Comparison of ENCODE assay signal across 18 cellular contexts in genomic region chr4:132910226-132910748, GRCh38.
DNase-seq lines count a peak whose midpoint lies in the region; ATAC-seq, FAIRE-seq and TF ChIP-seq lines count a peak whose summit lies in the region.
"Had no signal": no experiment of that assay in that cellular context is flagged by ENCODE, and none has a peak within 500 bp of the region (broad histone marks: within the 10 kb centered on the region; RNA-seq: fewer than 3 reads in every experiment).

No MANE protein-coding gene starts in this region.

- H3K9me3 ChIP-seq in pancreas (no peaks in the 10 kb centered on the region), right cardiac atrium (ENCODE audit: control insufficient read depth, low read length) (no peaks in the 10 kb centered on the region)
- H3K9me3 ChIP-seq: BLaER1 treated with 17β-estradiol and CSF1 and Interleukin-3, amounts not matched to agents 10 nM and 100 nM had no signal

- peak in 3 of 4 donors; percentile 47 to 93 (median 87) for ATAC-seq in pancreas
- no peak for ATAC-seq in GM21529 (IDR thresholded peaks at IDR 0.05; ENCODE audit: unreplicated experiment)
- no peak for ATAC-seq in right cardiac atrium
- ATAC-seq: CD8-positive, alpha-beta T cell; GM12878; GM23338; HCT116 had no signal

- TF ChIP-seq CTCF in LNCaP clone FGC (IDR thresholded peaks at IDR 0.05; ENCODE audit: control insufficient read depth, extremely low read depth, insufficient read depth), result no peak
- TF ChIP-seq CTCF in pancreas (IDR thresholded peaks at IDR 0.05), result no peak
- TF ChIP-seq CTCF in GM10266 (IDR thresholded peaks at IDR 0.05; ENCODE audit: control insufficient read depth, insufficient read depth, low read depth, missing control alignments), result no peak

- DNase-seq in LNCaP clone FGC (ENCODE audit: low read depth) (peak; percentile 8), NCI-H2171 (lab: John Stamatoyannopoulos, UW) (peak; percentile 44), pancreas (peak in 1 of 6 donors; percentile 4), GM10266 (ENCODE audit: extremely low spot score) (no peak), right cardiac atrium (no peak)
- DNase-seq: Calu3; CD8-positive, alpha-beta T cell; DMS79 treated with DMSO at 0.1 percent for 48 hours; GF-D8; H7; HFFc6 had no signal

- FAIRE-seq in islet of Langerhans (lab: Jason Lieb, UNC) (peak; percentile 99), pancreas (lab: Jason Lieb, UNC) (no peak)
- FAIRE-seq: GM12878 had no signal

- H3K36me3 ChIP-seq in pancreas, result no peaks in the 10 kb centered on the region
- H3K36me3 ChIP-seq: BLaER1 treated with 17β-estradiol and CSF1 and Interleukin-3, amounts not matched to agents 10 nM and 100 nM had no signal

- intact Hi-C loops in pancreas (cut with DNase I), result no loop called here
- intact Hi-C loops in right cardiac atrium (cut with DNase I), result no loop called here

- H3K27me3 ChIP-seq in pancreas, result no peaks in the 10 kb centered on the region
- no peaks in the 10 kb centered on the region for H3K27me3 ChIP-seq in right cardiac atrium (ENCODE audit: control insufficient read depth, insufficient read depth)
- H3K27me3 ChIP-seq: BLaER1 treated with 17β-estradiol and CSF1 and Interleukin-3, amounts not matched to agents 10 nM and 100 nM had no signal

- H3K4me1 ChIP-seq in pancreas (no peaks in the 10 kb centered on the region), right cardiac atrium (ENCODE audit: control insufficient read depth, insufficient read depth, low read length) (no peaks in the 10 kb centered on the region)
- H3K4me1 ChIP-seq: BLaER1 treated with 17β-estradiol and CSF1 and Interleukin-3, amounts not matched to agents 10 nM and 100 nM had no signal

- H3K27ac ChIP-seq in pancreas, result no peak overlapping the region
- no peak overlapping the region for H3K27ac ChIP-seq in right cardiac atrium (ENCODE audit: low read length)
- H3K27ac ChIP-seq: BLaER1 treated with 17β-estradiol and CSF1 and Interleukin-3, amounts not matched to agents 10 nM and 100 nM; HL-60 had no signal

- WGBS in pancreas, 2 donors, result 55 to 63% methylated on average over 1 of the region's 1 CpG
- WGBS in right cardiac atrium, result 89% methylated on average over 1 of the region's 1 CpG

- H3K4me3 ChIP-seq in LNCaP clone FGC (ENCODE audit: low read depth, low read length), result no peak overlapping the region
- no peak overlapping the region for H3K4me3 ChIP-seq in pancreas
- H3K4me3 ChIP-seq in right cardiac atrium (ENCODE audit: low read length), result no peak overlapping the region
- H3K4me3 ChIP-seq: BLaER1 treated with 17β-estradiol and CSF1 and Interleukin-3, amounts not matched to agents 10 nM and 100 nM; GM12878; GM23338 had no signal

Comparison
In these comparisons a context has a peak if more than half of its experiments do, and no peak if none do; other contexts are left out.
1. DNase-seq: peak in LNCaP clone FGC (single experiment) and NCI-H2171 (single experiment); none in GM10266 (single experiment) and right cardiac atrium (0 of 3).
2. ATAC-seq: peak in pancreas (3 of 4); none in GM21529 (single experiment) and right cardiac atrium (0 of 2).